Comparison of ENCODE assay signal across 8 cellular contexts in genomic region chr9:90801175-90801506, GRCh38. TPM values are rescaled to one million over a fixed set of nuclear protein-coding genes. Genes with fewer than 3 reads are reported as not detected.
DNase-seq lines count a peak whose midpoint lies in the region; ATAC-seq, FAIRE-seq and TF ChIP-seq lines count a peak whose summit lies in the region.

No MANE protein-coding gene starts in this region.

- no TSS peak for BruUV-seq in MCF 10A (replicated peaks; lab: Mats Ljungman, UMichigan)

- H2AFZ ChIP-seq in neural cell (ENCODE audit: low read depth, low read length): no peak overlapping the region

- H3K27ac ChIP-seq in neural cell (ENCODE audit: low read length): no peak overlapping the region

- peak; percentile 87 for FAIRE-seq in GM19239 (lab: Jason Lieb, UNC)

- peak; percentile 9 for ATAC-seq in HG03342 (IDR thresholded peaks at IDR 0.05; ENCODE audit: unreplicated experiment)

- H3K27ac Mint-ChIP-seq in MCF 10A (ENCODE audit: low read depth, unreplicated experiment): no peak overlapping the region

- TF ChIP-seq EP300 in neural cell (conservative IDR thresholded peaks at IDR 0.05; ENCODE audit: poor library complexity, severe bottlenecking): no peak

- POLR2A ChIA-PET in MCF 10A (lab: Yijun Ruan, JAX): no interaction called here

- H3F3A ChIP-seq in neural cell (ENCODE audit: insufficient read depth, low read length, poor library complexity, severe bottlenecking): no peaks in the 10 kb centered on the region

- H3K9me2 ChIP-seq in neural cell (ENCODE audit: insufficient read depth, low read length): no peaks in the 10 kb centered on the region

- no peaks in the 10 kb centered on the region for H3K9me3 Mint-ChIP-seq in MCF 10A (ENCODE audit: unreplicated experiment)

- H3K4me3 Mint-ChIP-seq in MCF 10A (ENCODE audit: unreplicated experiment): peak overlapping the region; percentile 77

- H3K36me3 ChIP-seq in neural cell (ENCODE audit: insufficient read depth, low read length): no peaks in the 10 kb centered on the region

- H3K27me3 ChIP-seq in neural cell (ENCODE audit: insufficient read depth, low read depth, low read length): peaks cover 45% of the 10 kb centered on the region

- TF ChIP-seq CTCF in MCF 10A (IDR thresholded peaks at IDR 0.05; ENCODE audit: unreplicated experiment) (no peak), neural cell (IDR thresholded peaks at IDR 0.05; ENCODE audit: poor library complexity, severe bottlenecking) (no peak)

- TF ChIP-seq RAD21 in neural cell (conservative IDR thresholded peaks at IDR 0.05): no peak

- H3K9me3 ChIP-seq in neural cell (ENCODE audit: low read length): no peaks in the 10 kb centered on the region

- H3K9ac ChIP-seq in neural cell (ENCODE audit: low read length): no peak overlapping the region

- H3K4me1 Mint-ChIP-seq in MCF 10A (ENCODE audit: insufficient read depth, unreplicated experiment): no peaks in the 10 kb centered on the region

- peak overlapping the region; percentile 66 for H3K4me3 ChIP-seq in neural cell (ENCODE audit: low read length)

- DNase-seq in GM19239 (ENCODE audit: insufficient read length, low spot score) (no peak), MCF 10A (ENCODE audit: unreplicated experiment) (no peak), NCI-H226 (no peak), NCI-H128 (lab: John Stamatoyannopoulos, UW; ENCODE audit: unreplicated experiment) (no peak), AG20443 (ENCODE audit: low spot score) (no peak), dedifferentiated amniotic fluid mesenchymal stem cell (ENCODE audit: extremely low spot score) (no peak)

- H3K36me3 Mint-ChIP-seq in MCF 10A (ENCODE audit: insufficient read depth, unreplicated experiment): no peaks in the 10 kb centered on the region

- no peaks in the 10 kb centered on the region for H3K79me2 ChIP-seq in neural cell (replicated peaks; ENCODE audit: insufficient read depth, low read length)

- peaks cover 34% of the 10 kb centered on the region for H3K27me3 Mint-ChIP-seq in MCF 10A (ENCODE audit: insufficient read depth, unreplicated experiment)

- CTCF ChIA-PET in MCF 10A (lab: Yijun Ruan, JAX): interaction anchor here (1.1 kb wide), 1 partner anchor 829 kb away, joined by 3 read pairs; no protein-coding TSS in a partner anchor

- intact Hi-C loops in MCF 10A (cut with micrococcal nuclease): no loop called here

- no peaks in the 10 kb centered on the region for H4K20me1 ChIP-seq in neural cell (ENCODE audit: insufficient read depth)

- H3K4me2 ChIP-seq in neural cell (ENCODE audit: low read length): no peak overlapping the region

TF ChIP-seq in neural cell, 6 proteins besides CTCF, POLR2A, EP300 and RAD21:
- TF ChIP-seq TAF1 (IDR thresholded peaks at IDR 0.05; ENCODE audit: low read depth): no peak
- TF ChIP-seq POLR2AphosphoS5 (IDR thresholded peaks at IDR 0.05): no peak
- TF ChIP-seq MXI1 (conservative IDR thresholded peaks at IDR 0.05; ENCODE audit: poor library complexity, severe bottlenecking): no peak
- TF ChIP-seq REST (IDR thresholded peaks at IDR 0.05; ENCODE audit: borderline replicate concordance): no peak
TF ChIP-seq in neural cell: peak in this region for 0.

RNA-seq across cellular contexts. Expression of gene SYK, which starts 0.5 kb away (rescaled TPM):
- 5.9 and 6.7 TPM in 2 replicates for total RNA-seq in MCF 10A (2022)
- polyA plus RNA-seq in neural cell: not detected in 2 replicates
- not detected in 2 replicates for polyA minus RNA-seq in neural cell
